Comparison of ENCODE assay signal across 7 cellular contexts in the genomic region with DNA sequence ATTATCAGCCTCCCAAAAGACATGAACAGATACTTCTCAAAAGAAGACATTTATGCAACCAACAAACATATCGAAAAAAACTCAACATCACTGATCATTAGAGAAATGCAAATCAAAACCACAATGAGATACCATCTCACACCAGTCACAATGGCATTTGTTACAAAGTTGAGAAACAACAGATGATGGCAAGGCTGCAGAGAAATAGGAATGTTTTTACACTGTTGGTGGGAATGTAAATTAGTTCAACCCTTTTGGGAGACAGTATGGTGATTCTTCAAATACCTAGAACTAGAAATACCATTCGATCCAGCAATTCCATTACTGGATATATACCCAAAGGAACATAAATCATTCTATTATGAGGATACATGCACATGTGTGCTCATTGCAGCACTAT.
DNase-seq lines count a peak whose midpoint lies in the region; FAIRE-seq and TF ChIP-seq lines count a peak whose summit lies in the region.
"Not testable (repeated sequence)": the region's sequence is repeated elsewhere in the genome, so short reads cannot be mapped to it uniquely, and the experiment has no call there.

No MANE protein-coding gene starts in this region.

- 52 to 57% methylated on average over 2 of the region's 2 CpGs for WGBS in GM23248 (ENCODE audit: low coverage in 1 of 2, low lambda C conversion rate in 2 of 2, missing lambda C conversion rate in 2 of 2), 2 experiments
- 12% methylated on average over 2 of the region's 2 CpGs for WGBS in SK-N-SH (ENCODE audit: low lambda C conversion rate)
- WGBS in trophoblast cell (ENCODE audit: extremely low coverage, insufficient coverage, insufficient read length), result no CpG with 5 or more reads among the region's 2 CpGs

- H3K27ac ChIP-seq in GM23248; astrocyte (ENCODE audit: low read depth, low read length); trophoblast cell (ENCODE audit: low read depth, low read length): not testable (repeated sequence)
- H3K27ac ChIP-seq in SK-N-SH (ENCODE audit: low read depth in 2 of 2, low read length in 1 of 2), result peak overlapping the region in 1 of 2 experiments; percentile 44; a peak in 1 of 4 replicates

- not testable (repeated sequence) for TF ChIP-seq RAD21 in SK-N-SH (IDR thresholded peaks at IDR 0.05; ENCODE audit: low read length)

- TF ChIP-seq CTCF in AG04449 (IDR thresholded peaks at IDR 0.05; ENCODE audit: insufficient read depth, low read length, missing control alignments); SK-N-SH (IDR thresholded peaks at IDR 0.05); astrocyte (IDR thresholded peaks at IDR 0.05; ENCODE audit: insufficient read depth, low read depth, low read length): not testable (repeated sequence)

- not testable (repeated sequence) for H3K4me2 ChIP-seq in GM23248 (ENCODE audit: unreplicated experiment); SK-N-SH; astrocyte (ENCODE audit: low read length); trophoblast cell (ENCODE audit: low read length)

- not testable (repeated sequence) for H3K79me2 ChIP-seq in GM23248 (ENCODE audit: insufficient read depth); SK-N-SH (ENCODE audit: insufficient read depth); astrocyte (ENCODE audit: insufficient read depth, low read length); trophoblast cell (ENCODE audit: control insufficient read depth, insufficient read depth, low read length, poor library complexity)

- not testable (repeated sequence) for H3K23ac ChIP-seq in trophoblast cell (ENCODE audit: low read length)

- not testable (repeated sequence) for H3K4me3 ChIP-seq in AG04449 (ENCODE audit: low read depth, low read length); GM23248; SK-N-SH (ENCODE audit: low read depth in 2 of 2, low read length in 1 of 2); astrocyte (ENCODE audit: insufficient read depth, low read depth, low read length); trophoblast cell (ENCODE audit: low read depth, low read length)

- CTCF ChIA-PET in AG04449 (lab: Yijun Ruan, JAX), result interaction anchor here (1.1 to 1.3 kb wide), 2 partner anchors 24 to 237 kb away, joined by 3 to 4 read pairs; no protein-coding TSS in a partner anchor
- CTCF ChIA-PET in SK-N-SH (lab: Yijun Ruan, JAX), result not testable (repeated sequence)

- H4K8ac ChIP-seq in trophoblast cell (ENCODE audit: low read depth, low read length), result not testable (repeated sequence)

- H3K36me3 ChIP-seq in GM23248 (ENCODE audit: low read depth); SK-N-SH (replicated peaks in 1 of 2; ENCODE audit: control insufficient read depth in 1 of 2, insufficient read depth in 2 of 2, low read length in 1 of 2); astrocyte (ENCODE audit: insufficient read depth, low read length); trophoblast cell (ENCODE audit: control insufficient read depth in 1 of 2, insufficient read depth in 2 of 2, low read length in 2 of 2): not testable (repeated sequence)

- peak; percentile 69 for FAIRE-seq in astrocyte (lab: Jason Lieb, UNC)

- DNase-seq in AG04449 (ENCODE audit: low read depth, low spot score), result peak; percentile 59
- peak; percentile 15 for DNase-seq in EL
- DNase-seq in GM23248, result peak; percentile 12
- DNase-seq in SK-N-SH, result not testable (repeated sequence)
- DNase-seq in astrocyte (ENCODE audit: low read depth), result peak; percentile 33
- DNase-seq in fibroblast of gingiva (ENCODE audit: low read depth), result peak; percentile 89
- peak; percentile 7 to 75 for DNase-seq in trophoblast cell

- H3K9me2 ChIP-seq in GM23248 (ENCODE audit: insufficient read depth); SK-N-SH: not testable (repeated sequence)

- not testable (repeated sequence) for H3K9ac ChIP-seq in GM23248; SK-N-SH; astrocyte (ENCODE audit: low read length); trophoblast cell (ENCODE audit: low read length)

- peaks cover 22% of the 10 kb centered on the region for H3K4me1 ChIP-seq in GM23248 (ENCODE audit: insufficient read depth)
- not testable (repeated sequence) for H3K4me1 ChIP-seq in SK-N-SH (ENCODE audit: control insufficient read depth in 1 of 2, insufficient read depth in 2 of 2, low read depth in 1 of 2, low read length in 1 of 2); astrocyte (ENCODE audit: insufficient read depth, low read length); trophoblast cell (ENCODE audit: control insufficient read depth in 1 of 2, insufficient read depth in 2 of 2, low read length in 2 of 2)

- H2BK5ac ChIP-seq in trophoblast cell (ENCODE audit: low read depth, low read length, poor library complexity), result not testable (repeated sequence)

- not testable (repeated sequence) for H3K4me1 Mint-ChIP-seq in astrocyte (ENCODE audit: low read depth, unreplicated experiment)

- TF ChIP-seq EP300 in SK-N-SH (IDR thresholded peaks at IDR 0.05; ENCODE audit: borderline replicate concordance in 1 of 2, low read depth in 1 of 2, low read length in 1 of 2), result peak in 1 of 2 experiments; percentile 48; a peak in 1 of 4 replicates

- not testable (repeated sequence) for H4K12ac ChIP-seq in trophoblast cell (ENCODE audit: low read depth, low read length)

- H3K4ac ChIP-seq in trophoblast cell (ENCODE audit: low read depth, low read length), result not testable (repeated sequence)

- not testable (repeated sequence) for H3K4me3 Mint-ChIP-seq in astrocyte (ENCODE audit: unreplicated experiment)

- H2AK5ac ChIP-seq in trophoblast cell (ENCODE audit: low read length), result not testable (repeated sequence)

- H3K79me1 ChIP-seq in trophoblast cell (ENCODE audit: low read length), result not testable (repeated sequence)

- H3F3A ChIP-seq in GM23248 (ENCODE audit: insufficient read depth), result peaks cover 23% of the 10 kb centered on the region; the same call in 1 of the 2 replicates
- H3F3A ChIP-seq in SK-N-SH (replicated peaks; ENCODE audit: insufficient read depth), result peaks cover 15% of the 10 kb centered on the region

- not testable (repeated sequence) for H4K20me1 ChIP-seq in GM23248 (ENCODE audit: insufficient read depth); SK-N-SH (ENCODE audit: insufficient read depth); astrocyte (ENCODE audit: insufficient read depth, low read length)

- not testable (repeated sequence) for H3K9me3 Mint-ChIP-seq in astrocyte (ENCODE audit: unreplicated experiment)

- not testable (repeated sequence) for H3K27me3 ChIP-seq in GM23248 (replicated peaks; ENCODE audit: insufficient read depth); SK-N-SH (ENCODE audit: insufficient read depth); astrocyte (ENCODE audit: insufficient read depth, low read length); trophoblast cell (ENCODE audit: insufficient read depth, low read length)

- in situ Hi-C loops in GM23248 (cut with MboI), result not testable (repeated sequence)

- H2BK12ac ChIP-seq in trophoblast cell (ENCODE audit: low read length), result not testable (repeated sequence)

- H3K9me3 ChIP-seq in GM23248 (ENCODE audit: low read depth); SK-N-SH; astrocyte (ENCODE audit: insufficient read depth, low read depth, low read length); trophoblast cell (ENCODE audit: insufficient read depth, low read depth, low read length): not testable (repeated sequence)

- H3K18ac ChIP-seq in trophoblast cell (ENCODE audit: low read length), result not testable (repeated sequence)

- not testable (repeated sequence) for H3K14ac ChIP-seq in trophoblast cell (ENCODE audit: low read length)

- H3K36me3 Mint-ChIP-seq in astrocyte (ENCODE audit: low read depth, unreplicated experiment), result not testable (repeated sequence)

- 0 out of 2 replicates have a peak overlapping the region, but pooled peaks have one; percentile 51 for H2AFZ ChIP-seq in GM23248
- H2AFZ ChIP-seq in SK-N-SH (ENCODE audit: low read depth); astrocyte (ENCODE audit: low read depth, low read length); trophoblast cell (ENCODE audit: insufficient read depth, low read length, poor library complexity): not testable (repeated sequence)

- H4K91ac ChIP-seq in trophoblast cell (ENCODE audit: low read depth, low read length), result not testable (repeated sequence)

- not testable (repeated sequence) for H3K27me3 Mint-ChIP-seq in astrocyte (ENCODE audit: low read depth, unreplicated experiment)

- not testable (repeated sequence) for H2BK120ac ChIP-seq in trophoblast cell (ENCODE audit: insufficient read depth, low read length, poor library complexity)

- H3K27ac Mint-ChIP-seq in astrocyte (ENCODE audit: unreplicated experiment), result not testable (repeated sequence)

- POLR2A ChIA-PET in AG04449 (lab: Yijun Ruan, JAX); SK-N-SH (lab: Yijun Ruan, JAX): not testable (repeated sequence)

TF ChIP-seq in SK-N-SH, 30 proteins besides CTCF, POLR2A, EP300 and RAD21:
- TF ChIP-seq, protein P1, sequence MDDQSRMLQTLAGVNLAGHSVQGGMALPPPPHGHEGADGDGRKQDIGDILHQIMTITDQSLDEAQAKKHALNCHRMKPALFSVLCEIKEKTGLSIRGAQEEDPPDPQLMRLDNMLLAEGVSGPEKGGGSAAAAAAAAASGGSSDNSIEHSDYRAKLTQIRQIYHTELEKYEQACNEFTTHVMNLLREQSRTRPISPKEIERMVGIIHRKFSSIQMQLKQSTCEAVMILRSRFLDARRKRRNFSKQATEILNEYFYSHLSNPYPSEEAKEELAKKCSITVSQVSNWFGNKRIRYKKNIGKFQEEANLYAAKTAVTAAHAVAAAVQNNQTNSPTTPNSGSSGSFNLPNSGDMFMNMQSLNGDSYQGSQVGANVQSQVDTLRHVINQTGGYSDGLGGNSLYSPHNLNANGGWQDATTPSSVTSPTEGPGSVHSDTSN (IDR thresholded peaks at IDR 0.05), result peak; percentile 54; the same call in 1 of the 2 replicates
- 0 out of 2 replicates have a peak, but pooled peaks have one; percentile 3 for TF ChIP-seq JUND (IDR thresholded peaks at IDR 0.05)
- peak; percentile 70 for TF ChIP-seq TCF12 (IDR thresholded peaks at IDR 0.05)
